Comparison of ENCODE assay signal across 8 cellular contexts in the genomic region with DNA sequence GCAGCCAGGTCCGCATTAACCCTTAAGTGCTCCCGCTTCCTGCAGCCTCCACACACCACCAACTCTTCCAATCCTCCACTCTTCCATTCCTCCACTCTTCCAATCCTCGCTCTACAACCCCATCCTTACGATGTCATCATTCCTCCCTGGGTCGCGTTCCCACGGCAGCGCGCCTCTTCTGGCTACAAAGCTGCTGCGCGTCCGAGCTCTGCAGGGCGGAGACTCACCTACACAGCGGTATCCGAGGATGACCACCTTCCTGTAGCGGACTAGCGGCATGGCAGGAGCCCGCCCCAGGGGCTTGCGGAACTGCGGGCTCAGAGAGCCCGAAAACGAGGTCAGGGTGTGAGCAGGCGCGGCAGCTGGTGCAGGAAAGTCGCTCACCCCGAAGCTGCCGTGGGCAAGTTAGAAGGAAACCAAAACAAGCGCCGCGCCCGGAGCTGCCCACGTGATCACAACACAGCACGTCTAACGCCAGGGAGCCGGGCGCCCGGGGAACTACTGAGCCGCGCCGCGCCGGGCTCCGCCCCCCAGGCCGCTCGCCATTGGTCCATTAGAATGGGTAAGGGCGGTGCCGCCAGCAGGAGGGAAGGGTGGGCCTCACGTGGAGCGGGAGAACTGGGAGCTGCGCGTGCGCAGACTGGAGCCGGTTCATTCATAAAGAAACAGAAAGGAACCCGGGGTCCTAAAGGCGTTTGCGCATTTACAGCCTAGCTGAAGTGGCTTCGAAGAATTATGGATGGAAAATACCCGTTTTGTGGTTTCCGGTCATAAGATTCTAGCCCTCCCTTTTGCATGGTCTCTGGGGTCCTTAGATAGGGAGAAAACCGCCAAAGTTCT. TPM values are rescaled to one million over a fixed set of nuclear protein-coding genes. Genes with fewer than 3 reads are reported as not detected.
DNase-seq lines count a peak whose midpoint lies in the region; ATAC-seq and TF ChIP-seq lines count a peak whose summit lies in the region.

A gene with protein sequence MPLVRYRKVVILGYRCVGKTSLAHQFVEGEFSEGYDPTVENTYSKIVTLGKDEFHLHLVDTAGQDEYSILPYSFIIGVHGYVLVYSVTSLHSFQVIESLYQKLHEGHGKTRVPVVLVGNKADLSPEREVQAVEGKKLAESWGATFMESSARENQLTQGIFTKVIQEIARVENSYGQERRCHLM (minus strand): TSS at position 473 of the 840 bp plus-strand sequence. CDS start 194 bp downstream, at position 279.

- peaks cover 18% of the 10 kb centered on the region for H3K4me1 Mint-ChIP-seq in CD8-positive, alpha-beta T cell (ENCODE audit: low read depth)

- no peaks in the 10 kb centered on the region for H3K27me3 Mint-ChIP-seq in CD8-positive, alpha-beta T cell (ENCODE audit: low read depth)

- peaks cover 9% of the 10 kb centered on the region for H3K4me1 ChIP-seq in CD8-positive, alpha-beta T cell (ENCODE audit: insufficient read depth, low read length)
- H3K4me1 ChIP-seq in lower lobe of right lung = peaks cover 13% of the 10 kb centered on the region

- no peak for TF ChIP-seq CTCF in CD8-positive, alpha-beta T cell (IDR thresholded peaks at IDR 0.05)
- no peak for TF ChIP-seq CTCF in lower lobe of right lung (IDR thresholded peaks at IDR 0.05)

- H3K9me3 ChIP-seq in CD8-positive, alpha-beta T cell (ENCODE audit: low read length) = no peaks in the 10 kb centered on the region
- no peaks in the 10 kb centered on the region for H3K9me3 ChIP-seq in lower lobe of right lung

- H3K4me3 Mint-ChIP-seq in CD8-positive, alpha-beta T cell = peak within 1 kb of the TSS; percentile 96

- H3K27ac Mint-ChIP-seq in CD8-positive, alpha-beta T cell = peak within 1 kb of the TSS; percentile 89

- H3K27ac ChIP-seq in CD8-positive, alpha-beta T cell (ENCODE audit: low read depth, low read length) = peak within 1 kb of the TSS; percentile 64
- H3K27ac ChIP-seq in lower lobe of right lung = peak within 1 kb of the TSS; percentile 83

- peaks cover 2% of the 10 kb centered on the region for H3K36me3 Mint-ChIP-seq in CD8-positive, alpha-beta T cell

- peak within 1 kb of the TSS; percentile 79 for H3K4me3 ChIP-seq in CD8-positive, alpha-beta T cell (ENCODE audit: low read depth, low read length)
- peak within 1 kb of the TSS; percentile 80 for H3K4me3 ChIP-seq in lower lobe of right lung

- ATAC-seq in CD8-positive, alpha-beta T cell = peak; percentile 99
- ATAC-seq in GM19452 (IDR thresholded peaks at IDR 0.05; ENCODE audit: unreplicated experiment) (peak; percentile 98), HG03575 (IDR thresholded peaks at IDR 0.05; ENCODE audit: extremely low read depth, insufficient number of reproducible peaks, low FRiP score, unreplicated experiment) (peak; percentile 62), lower lobe of right lung (peak; percentile 100)

- intact Hi-C loops in CD8-positive, alpha-beta T cell (cut with DNase I, micrococcal nuclease) = loop anchor here (1.0 kb wide), 5 partner anchors 9 to 61 kb away; partner anchors contain the start of genes KMT2D (in 2 of the 2) and PRKAG1 (in 1 of the 2)
- intact Hi-C loops in lower lobe of right lung (cut with DNase I) = no loop called here

- H3K9me3 Mint-ChIP-seq in CD8-positive, alpha-beta T cell = no peaks in the 10 kb centered on the region

- H3K36me3 ChIP-seq in CD8-positive, alpha-beta T cell (ENCODE audit: insufficient read depth, low read length) = no peaks in the 10 kb centered on the region
- H3K36me3 ChIP-seq in lower lobe of right lung = no peaks in the 10 kb centered on the region

- CTCF ChIA-PET in CD8-positive, alpha-beta T cell (lab: Charles Lee) = interaction anchor here (0.9 to 1.5 kb wide), 8 partner anchors 11 to 179 kb away, joined by 3 to 13 read pairs (median 4); partner anchors contain the start of gene LMBR1L

- DNase-seq in CD8-positive, alpha-beta T cell = peak; percentile 96 to 99 (median 98)
- DNase-seq in NCI-H774 (lab: John Stamatoyannopoulos, UW) (peak; percentile 99), dermis microvascular lymphatic vessel endothelial cell (ENCODE audit: low read depth in 2 of 2) (peak; percentile 90 to 97), lower lobe of right lung (peak; percentile 99)
- peak; percentile 97 to 98 for DNase-seq in activated CD4-positive, alpha-beta T cell treated with anti-CD3 and anti-CD28 coated beads, Interleukin-2, amount 50 U/mL, for 4 hours
- DNase-seq in stimulated activated CD4-positive, alpha-beta T cell treated with anti-CD3 and anti-CD28 coated beads, TNF-alpha, amount 100 ng/mL, for 24 hours (ENCODE audit: low read depth in 3 of 3) = peak; percentile 97 to 99 (median 98)

- H3K27me3 ChIP-seq in CD8-positive, alpha-beta T cell (ENCODE audit: insufficient read depth, low read length) = no peaks in the 10 kb centered on the region
- no peaks in the 10 kb centered on the region for H3K27me3 ChIP-seq in lower lobe of right lung (ENCODE audit: low read depth)

- POLR2A ChIA-PET in CD8-positive, alpha-beta T cell (lab: Charles Lee) = interaction anchor here (0.6 to 1.4 kb wide), 15 partner anchors 9 to 1141 kb away, joined by 3 to 8 read pairs (median 4); partner anchors contain the start of genes KMT2D, LMBR1L, PRPF40B and TUBA1B

RNA-seq across cellular contexts. Expression of the gene that starts here (rescaled TPM):
- total RNA-seq in CD8-positive, alpha-beta T cell = 1 to 10 TPM; 4.7 to 5.6 TPM
- total RNA-seq in dermis microvascular lymphatic vessel endothelial cell = 1.9 and 2.2 TPM in 2 replicates
- total RNA-seq in lower lobe of right lung = 1.5 TPM

Comparison
In these comparisons a context has a peak if more than half of its experiments do, and no peak if none do; other contexts are left out.
1. Peak in every context shown above with its lines: DNase-seq, ATAC-seq, H3K4me3 ChIP-seq and H3K27ac ChIP-seq.